In the genomic region with DNA sequence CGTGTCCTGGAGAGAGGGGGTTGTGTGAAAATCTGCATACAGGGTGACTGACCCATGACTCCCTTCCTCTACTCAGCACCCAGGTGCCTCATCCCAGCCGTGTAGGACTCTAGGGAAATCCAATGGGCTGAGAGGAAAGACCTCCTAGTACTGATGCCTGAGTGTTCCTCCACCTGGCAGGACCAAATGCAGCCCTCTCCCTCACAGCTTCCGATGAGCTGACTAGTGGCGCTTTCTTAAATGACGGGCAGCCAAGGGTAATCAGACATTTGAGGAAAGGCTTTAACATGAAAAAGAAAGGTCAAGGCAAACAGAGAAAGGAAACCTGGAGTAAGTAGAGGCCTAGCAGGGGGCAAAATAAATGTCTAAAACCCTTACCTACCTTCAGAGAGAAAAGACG, we compare ENCODE assay signal across 33 cellular contexts. TPM values are rescaled to one million over a fixed set of nuclear protein-coding genes. Genes with fewer than 3 reads are reported as not detected.
"Had no signal": no experiment of that assay in that cellular context is flagged by ENCODE, and none has a peak within 500 bp of the region (broad histone marks: within the 10 kb centered on the region; RNA-seq: fewer than 3 reads in every experiment).

No MANE protein-coding gene starts in this region.

- DNase-seq: activated CD4-positive, alpha-beta T cell treated with anti-CD3 and anti-CD28 coated beads for 36 hours; activated CD4-positive, alpha-beta T cell treated with anti-CD3 and anti-CD28 coated beads, Interleukin-2, amount 10 ng/mL, durations not matched to agents 7 days and 5 days; activated CD4-positive, alpha-beta T cell treated with anti-CD3 and anti-CD28 coated beads, Interleukin-2, amount 50 U/mL, for 48 hours; activated CD8-positive, alpha-beta T cell treated with anti-CD3 and anti-CD28 coated beads, Interleukin-2, amount 10 ng/mL, durations not matched to agents 7 days and 5 days; activated gamma-delta T cell; activated naive CD4-positive, alpha-beta T cell treated with Interleukin-2 at 50 U/mL for 16 hours; activated naive CD8-positive, alpha-beta T cell treated with anti-CD3 and anti-CD28 coated beads, Interleukin-2, amount 50 U/mL, for 24 hours; activated T-cell treated with anti-CD3 and anti-CD28 coated beads, Interleukin-2, amount 50 U/mL, for 24 hours; anterior cingulate cortex; brain microvascular endothelial cell; MM.1S; MV-4-11; NCI-H1092; NCI-H1436 treated with DMSO at 0.1 percent for 48 hours; NCI-H1694 treated with DMSO at 0.1 percent for 48 hours; NCI-H2029 treated with DMSO at 0.1 percent for 48 hours; NCI-H2107; NCI-H2171; NCI-H510A; NCI-H526; NCI-H748 treated with DMSO at 0.1 percent for 48 hours; NK-92 treated with Interleukin-12 subunit alpha and Interleukin-12 subunit beta, amount 100 ng/mL, for 24 hours; OCI-M1; Right ventricle myocardium superior had no signal

- H3K27ac Mint-ChIP-seq: activated CD4-positive, alpha-beta T cell treated with anti-CD3 and anti-CD28 coated beads for 36 hours; activated CD4-positive, alpha-beta T cell treated with anti-CD3 and anti-CD28 coated beads, Interleukin-2, amount 10 ng/mL, durations not matched to agents 7 days and 5 days; activated CD8-positive, alpha-beta T cell treated with anti-CD3 and anti-CD28 coated beads, Interleukin-2, amount 10 ng/mL, durations not matched to agents 7 days and 5 days; activated naive CD8-positive, alpha-beta T cell; activated naive CD8-positive, alpha-beta T cell treated with anti-CD3 and anti-CD28 coated beads, Interleukin-2, amount 50 U/mL, for 24 hours; activated T-cell treated with anti-CD3 and anti-CD28 coated beads, Interleukin-2, amount 50 U/mL, for 24 hours; activated T-helper 2 cell treated with anti-CD3 and anti-CD28 coated beads, Interferon-gamma antibody, Interleukin-2, Interleukin-4, amounts not matched to agents 10 μg/mL and 5 μg/mL and 100 μg/mL, durations not matched to agents 14 hours and 24 hours and 36 hours; T-helper 1 cell treated with Interleukin-12 subunit alpha and Interleukin-12 subunit beta and Interleukin-4 antibody, amounts not matched to agents 30 μg/mL and 1 μg/mL, for 36 hours; T-helper 2 cell treated with Interferon-gamma antibody and Interleukin-4, amounts not matched to agents 5 μg/mL and 100 μg/mL, for 36 hours had no signal

- H3K4me3 ChIP-seq: SK-N-MC had no signal

- H3K9me3 Mint-ChIP-seq: activated CD4-positive, alpha-beta T cell treated with anti-CD3 and anti-CD28 coated beads, Interleukin-2, amount 10 ng/mL, durations not matched to agents 7 days and 5 days; activated naive CD8-positive, alpha-beta T cell treated with anti-CD3 and anti-CD28 coated beads, Interleukin-2, amount 50 U/mL, for 24 hours; activated T-cell treated with anti-CD3 and anti-CD28 coated beads, Interleukin-2, amount 50 U/mL, for 24 hours; activated T-helper 2 cell treated with anti-CD3 and anti-CD28 coated beads, Interferon-gamma antibody, Interleukin-2, Interleukin-4, amounts not matched to agents 10 μg/mL and 5 μg/mL and 100 μg/mL, durations not matched to agents 14 hours and 24 hours and 36 hours; central memory CD8-positive, alpha-beta T cell; T-helper 1 cell treated with Interleukin-12 subunit alpha and Interleukin-12 subunit beta and Interleukin-4 antibody, amounts not matched to agents 30 μg/mL and 1 μg/mL, for 36 hours; T-helper 2 cell treated with Interferon-gamma antibody and Interleukin-4, amounts not matched to agents 5 μg/mL and 100 μg/mL, for 36 hours had no signal

- H3K36me3 ChIP-seq: brain microvascular endothelial cell had no signal

- H3K9ac ChIP-seq: KMS-11 had no signal

- H3K4me3 Mint-ChIP-seq: activated CD4-positive, alpha-beta T cell treated with anti-CD3 and anti-CD28 coated beads for 36 hours; activated CD4-positive, alpha-beta T cell treated with anti-CD3 and anti-CD28 coated beads, Interleukin-2, amount 10 ng/mL, durations not matched to agents 7 days and 5 days; activated CD8-positive, alpha-beta T cell treated with anti-CD3 and anti-CD28 coated beads, Interleukin-2, amount 10 ng/mL, durations not matched to agents 7 days and 5 days; activated naive CD8-positive, alpha-beta T cell; activated naive CD8-positive, alpha-beta T cell treated with anti-CD3 and anti-CD28 coated beads, Interleukin-2, amount 50 U/mL, for 24 hours; activated T-cell treated with anti-CD3 and anti-CD28 coated beads, Interleukin-2, amount 50 U/mL, for 24 hours; central memory CD8-positive, alpha-beta T cell; T-helper 1 cell treated with Interleukin-12 subunit alpha and Interleukin-12 subunit beta and Interleukin-4 antibody, amounts not matched to agents 30 μg/mL and 1 μg/mL, for 36 hours; T-helper 2 cell treated with Interferon-gamma antibody and Interleukin-4, amounts not matched to agents 5 μg/mL and 100 μg/mL, for 36 hours had no signal

- H3K27me3 ChIP-seq: brain microvascular endothelial cell had no signal

- H3K4me1 Mint-ChIP-seq: activated CD4-positive, alpha-beta T cell treated with anti-CD3 and anti-CD28 coated beads for 36 hours; activated CD4-positive, alpha-beta T cell treated with anti-CD3 and anti-CD28 coated beads, Interleukin-2, amount 10 ng/mL, durations not matched to agents 7 days and 5 days; activated naive CD8-positive, alpha-beta T cell treated with anti-CD3 and anti-CD28 coated beads, Interleukin-2, amount 50 U/mL, for 24 hours; central memory CD8-positive, alpha-beta T cell had no signal

- H3K27me3 Mint-ChIP-seq: activated CD4-positive, alpha-beta T cell treated with anti-CD3 and anti-CD28 coated beads for 36 hours; activated naive CD8-positive, alpha-beta T cell treated with anti-CD3 and anti-CD28 coated beads, Interleukin-2, amount 50 U/mL, for 24 hours; activated T-cell treated with anti-CD3 and anti-CD28 coated beads, Interleukin-2, amount 50 U/mL, for 24 hours had no signal

- H3K4me2 ChIP-seq: KMS-11 had no signal

- H3K36me3 Mint-ChIP-seq: activated naive CD8-positive, alpha-beta T cell had no signal

- H3K27ac ChIP-seq: brain microvascular endothelial cell, KMS-11, SK-N-MC had no signal

- ATAC-seq: activated CD4-positive, alpha-beta T cell treated with anti-CD3 and anti-CD28 coated beads for 36 hours; activated CD4-positive, CD25-positive, alpha-beta regulatory T cell treated with anti-CD3 and anti-CD28 coated beads, Interleukin-2, amount 50 U/mL, for 24 hours; activated CD8-positive, alpha-beta T cell treated with anti-CD3 and anti-CD28 coated beads, Interleukin-2, amount 10 ng/mL, durations not matched to agents 7 days and 5 days; activated naive CD8-positive, alpha-beta T cell treated with anti-CD3 and anti-CD28 coated beads, Interleukin-2, amount 50 U/mL, for 24 hours had no signal

RNA-seq across cellular contexts. Expression of gene KCNJ1, which starts 5.0 kb away (rescaled TPM):
- total RNA-seq: activated CD4-positive, alpha-beta T cell treated with anti-CD3 and anti-CD28 coated beads for 36 hours; activated CD4-positive, alpha-beta T cell treated with anti-CD3 and anti-CD28 coated beads, Interleukin-2, amount 10 ng/mL, durations not matched to agents 7 days and 5 days; activated CD8-positive, alpha-beta T cell treated with anti-CD3 and anti-CD28 coated beads, Interleukin-2, amount 10 ng/mL, durations not matched to agents 7 days and 5 days; activated T-helper 2 cell treated with anti-CD3 and anti-CD28 coated beads, Interferon-gamma antibody, Interleukin-2, Interleukin-4, amounts not matched to agents 10 μg/mL and 5 μg/mL and 100 μg/mL, durations not matched to agents 14 hours and 24 hours and 36 hours; LHCN-M2; Right ventricle myocardium superior had no signal

RNA-seq across cellular contexts. Expression of gene KCNJ5, which starts 19.1 kb away (rescaled TPM):
- total RNA-seq: activated CD4-positive, alpha-beta T cell treated with anti-CD3 and anti-CD28 coated beads for 36 hours; activated CD4-positive, alpha-beta T cell treated with anti-CD3 and anti-CD28 coated beads, Interleukin-2, amount 10 ng/mL, durations not matched to agents 7 days and 5 days; activated CD8-positive, alpha-beta T cell treated with anti-CD3 and anti-CD28 coated beads, Interleukin-2, amount 10 ng/mL, durations not matched to agents 7 days and 5 days; activated T-helper 2 cell treated with anti-CD3 and anti-CD28 coated beads, Interferon-gamma antibody, Interleukin-2, Interleukin-4, amounts not matched to agents 10 μg/mL and 5 μg/mL and 100 μg/mL, durations not matched to agents 14 hours and 24 hours and 36 hours had no signal
